Comparison of ENCODE assay signal across 1 cellular context in the genomic region with DNA sequence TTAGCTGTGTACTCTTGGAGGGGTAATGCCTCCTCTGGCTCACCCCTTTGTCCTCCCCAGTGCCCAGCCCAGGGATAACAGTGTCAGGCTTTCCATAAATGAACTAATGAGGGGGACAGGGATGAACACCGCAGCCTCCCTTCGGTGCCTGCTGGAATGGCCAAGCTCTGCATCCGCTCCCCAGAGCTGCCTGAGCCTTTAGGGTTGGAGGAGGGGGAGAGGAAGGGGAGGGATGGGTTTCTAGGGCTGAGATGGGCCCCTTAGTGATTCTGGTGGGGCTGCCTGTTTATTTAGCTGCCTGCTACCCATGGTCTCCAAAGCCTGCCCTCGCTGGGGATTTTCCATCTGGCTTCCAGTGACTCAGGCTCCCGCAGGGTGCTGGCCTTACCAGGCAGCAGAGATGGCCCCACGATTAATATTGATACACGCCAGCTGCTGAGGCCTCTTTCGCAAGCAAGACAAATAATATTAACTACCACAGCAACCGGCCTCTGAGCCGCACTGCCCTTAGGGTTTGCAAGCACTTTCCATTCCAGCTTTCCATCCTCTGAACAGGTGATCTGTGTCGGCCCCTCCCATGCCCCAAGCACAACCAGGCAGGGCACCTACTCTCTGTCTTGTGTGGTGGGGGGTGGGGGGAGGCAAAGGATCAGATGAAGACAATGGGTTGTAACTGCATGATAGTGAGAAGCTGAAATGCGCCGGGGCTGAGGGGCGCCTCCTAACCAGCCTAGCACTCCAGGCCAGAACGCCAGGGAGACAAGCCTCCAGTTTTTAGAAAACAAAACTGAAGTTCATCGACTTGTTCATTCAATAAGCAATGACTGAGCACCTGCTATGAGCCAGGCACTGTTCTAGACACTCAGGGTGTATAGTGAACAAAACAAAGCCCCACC.
TF ChIP-seq lines count a peak whose summit lies in the region.

No MANE protein-coding gene starts in this region.

TF ChIP-seq in HepG2, 621 proteins besides CTCF, POLR2A, EP300 and RAD21 (continued from another document):
- TF ChIP-seq, protein P1, sequence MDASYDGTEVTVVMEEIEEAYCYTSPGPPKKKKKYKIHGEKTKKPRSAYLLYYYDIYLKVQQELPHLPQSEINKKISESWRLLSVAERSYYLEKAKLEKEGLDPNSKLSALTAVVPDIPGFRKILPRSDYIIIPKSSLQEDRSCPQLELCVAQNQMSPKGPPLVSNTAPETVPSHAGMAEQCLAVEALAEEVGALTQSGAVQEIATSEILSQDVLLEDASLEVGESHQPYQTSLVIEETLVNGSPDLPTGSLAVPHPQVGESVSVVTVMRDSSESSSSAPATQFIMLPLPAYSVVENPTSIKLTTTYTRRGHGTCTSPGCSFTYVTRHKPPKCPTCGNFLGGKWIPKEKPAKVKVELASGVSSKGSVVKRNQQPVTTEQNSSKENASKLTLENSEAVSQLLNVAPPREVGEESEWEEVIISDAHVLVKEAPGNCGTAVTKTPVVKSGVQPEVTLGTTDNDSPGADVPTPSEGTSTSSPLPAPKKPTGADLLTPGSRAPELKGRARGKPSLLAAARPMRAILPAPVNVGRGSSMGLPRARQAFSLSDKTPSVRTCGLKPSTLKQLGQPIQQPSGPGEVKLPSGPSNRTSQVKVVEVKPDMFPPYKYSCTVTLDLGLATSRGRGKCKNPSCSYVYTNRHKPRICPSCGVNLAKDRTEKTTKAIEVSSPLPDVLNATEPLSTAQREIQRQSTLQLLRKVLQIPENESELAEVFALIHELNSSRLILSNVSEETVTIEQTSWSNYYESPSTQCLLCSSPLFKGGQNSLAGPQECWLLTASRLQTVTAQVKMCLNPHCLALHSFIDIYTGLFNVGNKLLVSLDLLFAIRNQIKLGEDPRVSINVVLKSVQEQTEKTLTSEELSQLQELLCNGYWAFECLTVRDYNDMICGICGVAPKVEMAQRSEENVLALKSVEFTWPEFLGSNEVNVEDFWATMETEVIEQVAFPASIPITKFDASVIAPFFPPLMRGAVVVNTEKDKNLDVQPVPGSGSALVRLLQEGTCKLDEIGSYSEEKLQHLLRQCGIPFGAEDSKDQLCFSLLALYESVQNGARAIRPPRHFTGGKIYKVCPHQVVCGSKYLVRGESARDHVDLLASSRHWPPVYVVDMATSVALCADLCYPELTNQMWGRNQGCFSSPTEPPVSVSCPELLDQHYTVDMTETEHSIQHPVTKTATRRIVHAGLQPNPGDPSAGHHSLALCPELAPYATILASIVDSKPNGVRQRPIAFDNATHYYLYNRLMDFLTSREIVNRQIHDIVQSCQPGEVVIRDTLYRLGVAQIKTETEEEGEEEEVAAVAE (CRISPR knock-in tag; IDR thresholded peaks at IDR 0.05; ENCODE audit: borderline replicate concordance) = no peak
- no peak for TF ChIP-seq TMF1 (CRISPR knock-in tag; IDR thresholded peaks at IDR 0.05; ENCODE audit: low read depth)
